Comparison of ENCODE assay signal across 10 cellular contexts in genomic region chr12:132850291-132850690, GRCh38.
"Had no signal": no experiment of that assay in that cellular context is flagged by ENCODE, and none has a peak within 500 bp of the region (broad histone marks: within the 10 kb centered on the region; RNA-seq: fewer than 3 reads in every experiment).

No MANE protein-coding gene starts in this region.

- H3K27ac ChIP-seq: GM23248, HL-60, KMS-11 had no signal

- H3K4me1 ChIP-seq: HAP-1 had no signal

- H3K4me2 ChIP-seq: KMS-11 had no signal

- H3K9me3 ChIP-seq: HAP-1 had no signal

- H3K36me3 ChIP-seq: HAP-1 had no signal

- H3K4me3 ChIP-seq: GM23248, HAP-1 had no signal

- H3K4me3 Mint-ChIP-seq: HFFc6 had no signal

- ATAC-seq: HCT116 had no signal

- H3K9ac ChIP-seq: GM23248, KMS-11 had no signal

- H2AFZ ChIP-seq: GM23248 had no signal

- DNase-seq: GM23248, GOT3, H7, HFFc6, IMR-90, KBM-7 had no signal

- H3K27ac Mint-ChIP-seq: HFFc6 had no signal

- H3K9me3 Mint-ChIP-seq: HFFc6 had no signal
